Comparison of ENCODE assay signal across 2 cellular contexts in genomic region chr10:100081075-100082001, GRCh38.
A peak's percentile ranks its signal among the peaks of the same experiment; 100 is the strongest.
TF ChIP-seq lines count a peak whose summit lies in the region.

TSS of gene CPN1 (minus strand) at chr10:100081869. CDS start at chr10:100081625, 244 bp downstream.

TF ChIP-seq in H1, 55 proteins besides CTCF, POLR2A, EP300 and RAD21:
- TF ChIP-seq ZNF274 (IDR thresholded peaks at IDR 0.05; ENCODE audit: borderline replicate concordance, extremely low read depth, low read length), result no peak
- no peak for TF ChIP-seq JUN (IDR thresholded peaks at IDR 0.05; ENCODE audit: low read depth, low read length)
- no peak for TF ChIP-seq HDAC2 (IDR thresholded peaks at IDR 0.05; ENCODE audit: borderline replicate concordance in 1 of 2, low read depth in 2 of 2, low read length in 2 of 2)
- no peak for TF ChIP-seq SUZ12 (IDR thresholded peaks at IDR 0.05; ENCODE audit: low read length)

TF ChIP-seq in HepG2, 621 proteins besides CTCF, POLR2A, EP300 and RAD21 (continues in another document):
- TF ChIP-seq RBFOX2 (IDR thresholded peaks at IDR 0.05; ENCODE audit: low read depth, low read length) (0 out of 2 replicates have a peak, but pooled peaks have one; percentile 34), SRSF4 (IDR thresholded peaks at IDR 0.05; ENCODE audit: low read depth, low read length, poor library complexity, severe bottlenecking) (no peak), ONECUT2 (CRISPR knock-in tag; IDR thresholded peaks at IDR 0.05) (no peak), JUND (CRISPR knock-in tag; IDR thresholded peaks at IDR 0.05) (0 out of 2 replicates have a peak, but pooled peaks have one; percentile 15), ZNF646 (CRISPR knock-in tag; IDR thresholded peaks at IDR 0.05) (0 out of 2 replicates have a peak, but pooled peaks have one; percentile 30), ATF7-NPFF (CRISPR knock-in tag; IDR thresholded peaks at IDR 0.05; ENCODE audit: low read depth) (no peak), HOXA7 (CRISPR knock-in tag; IDR thresholded peaks at IDR 0.05) (no peak), SALL1 (CRISPR knock-in tag; IDR thresholded peaks at IDR 0.05) (peak; percentile 72), ZNF407 (CRISPR knock-in tag; IDR thresholded peaks at IDR 0.05; ENCODE audit: not compliant biosample characterization) (no peak), CBX1 (IDR thresholded peaks at IDR 0.05; ENCODE audit: low read depth) (no peak), NR2C2 (CRISPR knock-in tag; IDR thresholded peaks at IDR 0.05; ENCODE audit: borderline replicate concordance) (peak; percentile 41; the same call in 1 of the 2 replicates), POLR2G (IDR thresholded peaks at IDR 0.05; ENCODE audit: low read depth, low read length) (peak; percentile 50; the same call in 1 of the 2 replicates), AGO1 (IDR thresholded peaks at IDR 0.05; ENCODE audit: low read depth, low read length, poor library complexity, severe bottlenecking) (no peak), DNMT1 (CRISPR knock-in tag; IDR thresholded peaks at IDR 0.05) (no peak), POLR2AphosphoS5 (IDR thresholded peaks at IDR 0.05; ENCODE audit: low read depth, low read length) (peak; percentile 82), ZNF724P (CRISPR knock-in tag; IDR thresholded peaks at IDR 0.05; ENCODE audit: borderline replicate concordance) (0 out of 2 replicates have a peak, but pooled peaks have one; percentile 37), E2F5 (CRISPR knock-in tag; conservative IDR thresholded peaks at IDR 0.05) (no peak), ZBTB20 (CRISPR knock-in tag; IDR thresholded peaks at IDR 0.05; ENCODE audit: borderline replicate concordance, low read depth) (peak; percentile 31; the same call in 1 of the 2 replicates), BORCS8-MEF2B (CRISPR knock-in tag; IDR thresholded peaks at IDR 0.05) (peak; percentile 56), FOXA1 (IDR thresholded peaks at IDR 0.05) (no peak), FOXA1 (CRISPR knock-in tag; IDR thresholded peaks at IDR 0.05) (peak; percentile 54; the same call in 1 of the 2 replicates), ZBTB1 (CRISPR knock-in tag; IDR thresholded peaks at IDR 0.05; ENCODE audit: borderline replicate concordance) (no peak), KLF15 (CRISPR knock-in tag; IDR thresholded peaks at IDR 0.05; ENCODE audit: borderline replicate concordance) (no peak), ZFP62 (CRISPR knock-in tag; IDR thresholded peaks at IDR 0.05) (no peak), IRF9 (CRISPR knock-in tag; IDR thresholded peaks at IDR 0.05; ENCODE audit: borderline replicate concordance) (0 out of 2 replicates have a peak, but pooled peaks have one; percentile 44), ZUFSP (CRISPR knock-in tag; IDR thresholded peaks at IDR 0.05; ENCODE audit: borderline replicate concordance) (no peak), HOMEZ (CRISPR knock-in tag; IDR thresholded peaks at IDR 0.05; ENCODE audit: low read depth) (peak; percentile 47), ERF (CRISPR knock-in tag; IDR thresholded peaks at IDR 0.05) (no peak), ZBTB7A (CRISPR knock-in tag; IDR thresholded peaks at IDR 0.05) (0 out of 2 replicates have a peak, but pooled peaks have one; percentile 49), GATA4 (IDR thresholded peaks at IDR 0.05; ENCODE audit: borderline replicate concordance, low read depth) (no peak), CBFB (CRISPR knock-in tag; IDR thresholded peaks at IDR 0.05) (no peak), ATF6 (CRISPR knock-in tag; conservative IDR thresholded peaks at IDR 0.05) (no peak), SOX6 (IDR thresholded peaks at IDR 0.05) (no peak), SOX6 (CRISPR knock-in tag; IDR thresholded peaks at IDR 0.05) (peak; percentile 30; the same call in 1 of the 2 replicates), NFIC (IDR thresholded peaks at IDR 0.05; ENCODE audit: low read length) (0 out of 2 replicates have a peak, but pooled peaks have one; percentile 39), ELF3 (CRISPR knock-in tag; IDR thresholded peaks at IDR 0.05) (peak; percentile 16; the same call in 1 of the 2 replicates)
